1 cellular context compared by ENCODE assay signal in genomic region chr12:108955225-108955835, GRCh38.
TF ChIP-seq lines count a peak whose summit lies in the region.

No MANE protein-coding gene starts in this region.

TF ChIP-seq in HEK293, 187 proteins besides CTCF, POLR2A, EP300 and RAD21 (continued from another document):
- TF ChIP-seq ZNF561 (tag by site-specific recombination; IDR thresholded peaks at IDR 0.05; ENCODE audit: borderline replicate concordance) (peak; percentile 49; the same call in 1 of the 2 replicates), TSHZ1 (tag by site-specific recombination; IDR thresholded peaks at IDR 0.05; ENCODE audit: borderline replicate concordance) (peak; percentile 63; the same call in 1 of the 2 replicates), ZNF248 (tag by site-specific recombination; IDR thresholded peaks at IDR 0.05) (no peak), ZNF664 (tag by site-specific recombination; IDR thresholded peaks at IDR 0.05) (no peak), SP7 (tag by site-specific recombination; IDR thresholded peaks at IDR 0.05) (peak; percentile 83), OSR2 (tag by site-specific recombination; IDR thresholded peaks at IDR 0.05) (peak; percentile 67), TRIM28 (IDR thresholded peaks at IDR 0.05; ENCODE audit: borderline replicate concordance, low read length) (peak; percentile 26; the same call in 1 of the 2 replicates), ZNF221 (tag by site-specific recombination; IDR thresholded peaks at IDR 0.05; ENCODE audit: borderline replicate concordance) (no peak), RBAK (tag by site-specific recombination; IDR thresholded peaks at IDR 0.05) (no peak), SCRT2 (tag by site-specific recombination; IDR thresholded peaks at IDR 0.05) (peak; percentile 66; the same call in 1 of the 2 replicates), ZNF324 (tag by site-specific recombination; IDR thresholded peaks at IDR 0.05) (0 out of 2 replicates have a peak, but pooled peaks have one; percentile 20), GLIS1 (tag by site-specific recombination; IDR thresholded peaks at IDR 0.05) (peak; percentile 42; the same call in 1 of the 2 replicates), FEZF1 (tag by site-specific recombination; IDR thresholded peaks at IDR 0.05) (peak; percentile 54), ZNF792 (tag by site-specific recombination; IDR thresholded peaks at IDR 0.05) (no peak), ZNF623 (tag by site-specific recombination; IDR thresholded peaks at IDR 0.05) (no peak), KLF8 (tag by site-specific recombination; IDR thresholded peaks at IDR 0.05) (no peak), ZFP69B (tag by site-specific recombination; IDR thresholded peaks at IDR 0.05) (no peak), ZBTB21 (tag by site-specific recombination; IDR thresholded peaks at IDR 0.05) (0 out of 2 replicates have a peak, but pooled peaks have one; percentile 22), ZNF549 (tag by site-specific recombination; IDR thresholded peaks at IDR 0.05) (peak; percentile 99), INSM2 (tag by site-specific recombination; IDR thresholded peaks at IDR 0.05) (peak; percentile 76; the same call in 1 of the 2 replicates), ZNF121 (tag by site-specific recombination; IDR thresholded peaks at IDR 0.05) (no peak), ELK4 (IDR thresholded peaks at IDR 0.05; ENCODE audit: borderline replicate concordance, low read depth, low read length) (no peak), ZNF26 (tag by site-specific recombination; IDR thresholded peaks at IDR 0.05) (no peak), ZNF302 (tag by site-specific recombination; IDR thresholded peaks at IDR 0.05; ENCODE audit: low read depth) (no peak), ZNF2 (tag by site-specific recombination; IDR thresholded peaks at IDR 0.05) (no peak), ZNF530 (tag by site-specific recombination; IDR thresholded peaks at IDR 0.05; ENCODE audit: low read depth) (no peak), ZNF366 (tag by site-specific recombination; conservative IDR thresholded peaks at IDR 0.05) (peak; percentile 79), SP2 (tag by site-specific recombination; IDR thresholded peaks at IDR 0.05) (peak; percentile 39), ZNF555 (tag by site-specific recombination; conservative IDR thresholded peaks at IDR 0.05) (no peak), WT1 (tag by site-specific recombination; IDR thresholded peaks at IDR 0.05) (peak; percentile 49), KLF9 (tag by site-specific recombination; IDR thresholded peaks at IDR 0.05; ENCODE audit: low read depth) (no peak), ZSCAN30 (tag by site-specific recombination; IDR thresholded peaks at IDR 0.05) (peak; percentile 31; the same call in 1 of the 2 replicates), ZNF335 (tag by site-specific recombination; conservative IDR thresholded peaks at IDR 0.05) (0 out of 2 replicates have a peak, but pooled peaks have one; percentile 10), ZNF670 (tag by site-specific recombination; IDR thresholded peaks at IDR 0.05; ENCODE audit: low read depth) (no peak), ZNF239 (tag by site-specific recombination; IDR thresholded peaks at IDR 0.05) (no peak), ZNF184 (tag by site-specific recombination; IDR thresholded peaks at IDR 0.05) (0 out of 2 replicates have a peak, but pooled peaks have one; percentile 8), ZNF658 (tag by site-specific recombination; IDR thresholded peaks at IDR 0.05) (no peak), ZNF624 (tag by site-specific recombination; IDR thresholded peaks at IDR 0.05) (no peak), ZNF571 (tag by site-specific recombination; IDR thresholded peaks at IDR 0.05) (no peak), ZNF24 (tag by site-specific recombination; IDR thresholded peaks at IDR 0.05) (0 out of 2 replicates have a peak, but pooled peaks have one; percentile 42), PRDM6 (tag by site-specific recombination; IDR thresholded peaks at IDR 0.05) (peak; percentile 26; the same call in 1 of the 2 replicates), ZNF112 (tag by site-specific recombination; IDR thresholded peaks at IDR 0.05) (no peak), ZNF558 (tag by site-specific recombination; IDR thresholded peaks at IDR 0.05) (peak; percentile 92), ZNF433 (tag by site-specific recombination; IDR thresholded peaks at IDR 0.05; ENCODE audit: low read depth) (no peak), ZNF223 (tag by site-specific recombination; IDR thresholded peaks at IDR 0.05) (no peak), ZBTB17 (tag by site-specific recombination; IDR thresholded peaks at IDR 0.05) (peak; percentile 99), MEIS1 (CRISPR knock-in tag; IDR thresholded peaks at IDR 0.05; ENCODE audit: borderline replicate concordance) (peak; percentile 92), PATZ1 (tag by site-specific recombination; IDR thresholded peaks at IDR 0.05) (no peak), ZEB2 (tag by site-specific recombination; IDR thresholded peaks at IDR 0.05) (peak; percentile 73), OVOL3 (tag by site-specific recombination; IDR thresholded peaks at IDR 0.05) (no peak), ZNF629 (tag by site-specific recombination; IDR thresholded peaks at IDR 0.05) (peak; percentile 77), ZNF394 (tag by site-specific recombination; IDR thresholded peaks at IDR 0.05; ENCODE audit: borderline replicate concordance) (peak; percentile 65), GFI1B (tag by site-specific recombination; IDR thresholded peaks at IDR 0.05) (0 out of 2 replicates have a peak, but pooled peaks have one; percentile 14), PRDM10 (tag by site-specific recombination; IDR thresholded peaks at IDR 0.05) (peak; percentile 25; the same call in 1 of the 2 replicates)
